ENCODE assay signal across 8 cellular contexts in genomic region chr9:130343445-130343918, GRCh38.
DNase-seq lines count a peak whose midpoint lies in the region; ATAC-seq and TF ChIP-seq lines count a peak whose summit lies in the region.

No MANE protein-coding gene starts in this region.

- H3K4me3 Mint-ChIP-seq in H9 (no peak overlapping the region), endothelial cell (ENCODE audit: unreplicated experiment) (no peak overlapping the region)

- H2BK15ac ChIP-seq in H9 (ENCODE audit: low read depth, low read length) = no peak overlapping the region

- no peaks in the 10 kb centered on the region for H3K4me1 ChIP-seq in H9 (ENCODE audit: insufficient read depth, low read length)

- H3K9ac ChIP-seq in H9 (ENCODE audit: extremely low read depth, insufficient read length, low read length) = no peak overlapping the region

- TF ChIP-seq CTCF in H9 (conservative IDR thresholded peaks at IDR 0.05) (peak; percentile 91), VCaP (conservative IDR thresholded peaks at IDR 0.05) (peak; percentile 91), endothelial cell (IDR thresholded peaks at IDR 0.05; ENCODE audit: unreplicated experiment) (peak; percentile 85)

- H3K36me3 Mint-ChIP-seq in H9 (ENCODE audit: insufficient read depth in 1 of 3, low read depth in 3 of 3) (no peaks in the 10 kb centered on the region), endothelial cell (ENCODE audit: low read depth, unreplicated experiment) (no peaks in the 10 kb centered on the region)

- no peak overlapping the region for H2BK12ac ChIP-seq in H9 (ENCODE audit: insufficient read length, low read depth, low read length)

- H4K8ac ChIP-seq in H9 (replicated peaks; ENCODE audit: insufficient read length, low read depth, low read length) = no peak overlapping the region

- no peaks in the 10 kb centered on the region for H3K79me1 ChIP-seq in H9 (ENCODE audit: insufficient read depth, low read depth, low read length, poor library complexity, severe bottlenecking)

- H3K4ac ChIP-seq in H9 (ENCODE audit: low read depth, low read length) = no peak overlapping the region

- no peaks in the 10 kb centered on the region for H3K27me3 ChIP-seq in H9 (ENCODE audit: insufficient read depth, low read length)

- no peak overlapping the region for H3K4me2 ChIP-seq in H9 (ENCODE audit: insufficient read depth, insufficient read length, low read length)

- H3K27me3 Mint-ChIP-seq in H9 (ENCODE audit: low read depth) (no peaks in the 10 kb centered on the region), endothelial cell (ENCODE audit: unreplicated experiment) (peaks cover 5% of the 10 kb centered on the region)

- H3K56ac ChIP-seq in H9 (ENCODE audit: insufficient read length, low read depth, low read length) = no peak overlapping the region

- H3K4me1 Mint-ChIP-seq in H9 = peaks cover 2 to 3% of the 10 kb centered on the region in 2 experiments; a peak in 3 of 4 replicates
- no peaks in the 10 kb centered on the region for H3K4me1 Mint-ChIP-seq in endothelial cell (ENCODE audit: unreplicated experiment)

- no peak overlapping the region for H2BK20ac ChIP-seq in H9 (ENCODE audit: low read depth, low read length, poor library complexity, severe bottlenecking)

- no peak overlapping the region for H3K14ac ChIP-seq in H9 (ENCODE audit: insufficient read depth, low read length)

- H3K9me3 Mint-ChIP-seq in H9 (no peaks in the 10 kb centered on the region), endothelial cell (ENCODE audit: unreplicated experiment) (no peaks in the 10 kb centered on the region)

- H3K9me3 ChIP-seq in H9 (ENCODE audit: control insufficient read depth, low read depth, low read length) = no peaks in the 10 kb centered on the region

- WGBS in H9 (ENCODE audit: extremely low coverage, insufficient read length, low lambda C conversion rate) = no CpG with 5 or more reads among the region's 12 CpGs

- H3K23me2 ChIP-seq in H9 (ENCODE audit: insufficient read length, low read depth, low read length, poor library complexity, severe bottlenecking) = no peaks in the 10 kb centered on the region

- H2AFZ ChIP-seq in H9 (ENCODE audit: low read length) = no peak overlapping the region

- H3K27ac ChIP-seq in H9 (ENCODE audit: insufficient read length, low read depth, low read length) (no peak overlapping the region), VCaP (no peak overlapping the region)

- no peaks in the 10 kb centered on the region for H4K20me1 ChIP-seq in H9 (ENCODE audit: control insufficient read depth, insufficient read depth, insufficient read length)

- no peak overlapping the region for H3K18ac ChIP-seq in H9 (ENCODE audit: insufficient read length, low read depth, low read length)

- no peak overlapping the region for H2BK5ac ChIP-seq in H9 (ENCODE audit: insufficient read length, low read length)

- ATAC-seq in HG03135 (IDR thresholded peaks at IDR 0.05; ENCODE audit: unreplicated experiment) = no peak
- no peak for ATAC-seq in HG02623 (IDR thresholded peaks at IDR 0.05; ENCODE audit: unreplicated experiment)

- no peak overlapping the region for H4K91ac ChIP-seq in H9 (ENCODE audit: insufficient read length, low read depth, low read length)

- no peak overlapping the region for H3K23ac ChIP-seq in H9 (ENCODE audit: insufficient read length, low read depth, low read length)

- DNase-seq in H9 = peak; percentile 79
- peak; percentile 70 for DNase-seq in endothelial cell (ENCODE audit: low spot score)
- DNase-seq in retina = peak; percentile 61
- no peak for DNase-seq in COLO829 (ENCODE audit: low spot score)
- DNase-seq in SHP77 (lab: John Stamatoyannopoulos, UW) = no peak

- H3T11ph ChIP-seq in H9 (ENCODE audit: low read length) = no peak overlapping the region

- no peak overlapping the region; a peak in 1 of 7 replicates for H3K27ac Mint-ChIP-seq in H9
- no peak overlapping the region for H3K27ac Mint-ChIP-seq in endothelial cell (ENCODE audit: unreplicated experiment)

- H3K79me2 ChIP-seq in H9 (ENCODE audit: insufficient read depth, low read length) = no peaks in the 10 kb centered on the region

- no peak overlapping the region for H2AK5ac ChIP-seq in H9 (ENCODE audit: insufficient read length, low read length)

- no peak overlapping the region for H2BK120ac ChIP-seq in H9 (ENCODE audit: low read depth, low read length, poor library complexity, severe bottlenecking)

- no peak overlapping the region for H4K5ac ChIP-seq in H9 (ENCODE audit: insufficient read length, low read depth, low read length)

Comparison
In these comparisons a context has a peak if more than half of its experiments do, and no peak if none do; other contexts are left out.
1. DNase-seq: peak in H9 (single experiment), endothelial cell (single experiment) and retina (single experiment); none in COLO829 (single experiment) and SHP77 (0 of 2).
2. Peak in every context shown above with its lines, with median percentiles within 50 percentile points of each other: CTCF ChIP-seq.